Comparison of ENCODE assay signal across 8 cellular contexts in the genomic region with DNA sequence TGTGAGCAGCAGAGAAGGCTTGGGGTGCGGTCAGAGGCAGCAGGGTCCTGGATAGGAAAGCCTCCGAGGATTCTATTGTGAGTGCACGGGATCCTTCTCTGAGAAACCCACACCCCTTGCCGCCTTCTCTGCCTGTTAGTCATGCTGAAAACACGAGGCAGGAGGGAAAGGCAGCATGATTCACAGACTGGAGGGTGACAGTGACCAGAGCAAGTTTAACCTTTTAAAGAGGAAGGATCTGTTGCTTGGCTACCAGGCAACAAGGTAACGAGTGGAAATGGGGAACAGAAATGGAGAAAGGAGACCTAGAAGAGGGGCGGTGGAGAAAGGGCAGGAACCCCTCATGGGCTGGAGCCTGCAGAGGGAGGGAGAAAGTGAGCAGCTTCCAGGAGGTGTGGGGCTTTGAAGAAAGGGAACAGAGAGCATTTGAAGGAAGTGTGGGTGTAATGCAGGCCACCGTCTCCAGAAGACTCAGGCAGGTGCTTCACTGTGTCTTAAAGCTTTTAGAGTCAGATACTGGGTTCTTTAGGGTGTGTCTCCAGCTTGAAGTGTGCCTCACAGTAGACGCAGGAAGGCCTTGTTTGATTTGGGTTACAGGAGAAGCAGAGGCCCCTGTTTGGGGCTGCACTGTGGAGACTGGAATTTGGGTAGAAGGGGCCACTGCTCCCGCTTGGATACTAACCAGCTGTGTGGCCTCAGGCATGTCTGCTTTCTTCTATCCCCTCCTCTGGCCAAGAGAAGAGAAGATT. TPM values are rescaled to one million over a fixed set of nuclear protein-coding genes. Genes with fewer than 3 reads are reported as not detected.
DNase-seq lines count a peak whose midpoint lies in the region; ATAC-seq and TF ChIP-seq lines count a peak whose summit lies in the region.

No MANE protein-coding gene starts in this region.

- DNase-seq in GM10248 (ENCODE audit: extremely low spot score) = peak; percentile 66
- peak; percentile 18 for DNase-seq in OCI-LY7 (ENCODE audit: low spot score)
- peak; percentile 58 to 86 for DNase-seq in ascending aorta (ENCODE audit: low spot score in 2 of 2)
- DNase-seq in iPS-NIHi7 (ENCODE audit: extremely low spot score) = peak; percentile 45
- DNase-seq in stimulated activated CD4-positive, alpha-beta T cell treated with anti-CD3 and anti-CD28 coated beads, Interleukin-4, amount 100 ng/mL, for 24 hours = peak; percentile 53
- DNase-seq in NCI-H2171 treated with DMSO at 0.1 percent for 48 hours (lab: John Stamatoyannopoulos, UW) = no peak
- DNase-seq in GM19238 (ENCODE audit: insufficient read length, low spot score) = no peak

- H3K27ac ChIP-seq in OCI-LY7 (ENCODE audit: low read depth, low read length, poor library complexity, severe bottlenecking) (no peak overlapping the region), ascending aorta (peak overlapping the region; percentile 9 to 20)

- H3K79me2 ChIP-seq in OCI-LY7 (ENCODE audit: insufficient read depth, low read depth, low read length) = no peaks in the 10 kb centered on the region

- intact Hi-C loops in OCI-LY7 (cut with micrococcal nuclease; ENCODE audit: unreplicated experiment) = no loop called here
- intact Hi-C loops in ascending aorta (cut with DNase I) = no loop called here

- no peaks in the 10 kb centered on the region for H3K27me3 ChIP-seq in ascending aorta

- POLR2A ChIA-PET in GM10248 (lab: Yijun Ruan, JAX) = no interaction called here
- POLR2A ChIA-PET in OCI-LY7 (lab: Charles Lee) = interaction anchor here (0.6 kb wide), 1 partner anchor 762 kb away, joined by 3 read pairs; no protein-coding TSS in a partner anchor

- H3K4me3 ChIP-seq in OCI-LY7 (ENCODE audit: low read depth, low read length, poor library complexity, severe bottlenecking) (no peak overlapping the region), ascending aorta (no peak overlapping the region)

- TF ChIP-seq CTCF in GM10248 (IDR thresholded peaks at IDR 0.05; ENCODE audit: control extremely low read depth, extremely low read depth, low read depth, missing control alignments) (no peak), OCI-LY7 (conservative IDR thresholded peaks at IDR 0.05; ENCODE audit: low read length) (no peak), ascending aorta (IDR thresholded peaks at IDR 0.05) (no peak)

- BruUV-seq in OCI-LY7 (replicated peaks; lab: Mats Ljungman, UMichigan) = no TSS peak

- H3K4me2 ChIP-seq in OCI-LY7 (ENCODE audit: low read length) = no peak overlapping the region

- no peaks in the 10 kb centered on the region for H3K9me3 ChIP-seq in OCI-LY7 (ENCODE audit: low read length)
- H3K9me3 ChIP-seq in ascending aorta = no peaks in the 10 kb centered on the region

- no peaks in the 10 kb centered on the region for H3K4me1 ChIP-seq in OCI-LY7 (ENCODE audit: insufficient read depth, low read length, poor library complexity, severe bottlenecking)
- peaks cover 3 to 14% of the 10 kb centered on the region in 2 donors for H3K4me1 ChIP-seq in ascending aorta

- CTCF ChIA-PET in GM10248 (lab: Yijun Ruan, JAX) (interaction anchor here (0.8 to 1.7 kb wide), 3 partner anchors 8 to 190 kb away, joined by 3 to 7 read pairs (median 3); no protein-coding TSS in a partner anchor), OCI-LY7 (lab: Charles Lee; ENCODE audit: unreplicated experiment) (no interaction called here)

- no peaks in the 10 kb centered on the region for H3K9me2 ChIP-seq in OCI-LY7 (ENCODE audit: insufficient read depth, low read length)

- H4K20me1 ChIP-seq in OCI-LY7 (ENCODE audit: insufficient read depth, low read length) = no peaks in the 10 kb centered on the region

- H3K36me3 ChIP-seq in OCI-LY7 (ENCODE audit: insufficient read depth, low read length) (no peaks in the 10 kb centered on the region), ascending aorta (no peaks in the 10 kb centered on the region)

- no peak overlapping the region for H2AFZ ChIP-seq in OCI-LY7 (ENCODE audit: low read length)

- no peak for ATAC-seq in HG02973 (IDR thresholded peaks at IDR 0.05; ENCODE audit: unreplicated experiment)

RNA-seq across cellular contexts. Expression of a gene that starts 19.1 kb away (rescaled TPM):
- not detected in 2 replicates for total RNA-seq in OCI-LY7 (2014; rRNA removed; shearing (Covaris generic))
- total RNA-seq in OCI-LY7 (2022) = not detected in 2 replicates
- total RNA-seq in ascending aorta = not detected

RNA-seq across cellular contexts. Expression of a gene that starts 37.4 kb away (rescaled TPM):
- 0.03 TPM in 1 of 2 replicates, not detected in the other for total RNA-seq in OCI-LY7 (2014; rRNA removed; shearing (Covaris generic))
- not detected in 2 replicates for total RNA-seq in OCI-LY7 (2022)
- total RNA-seq in ascending aorta = 142 TPM

Comparison
In these comparisons a context has a peak if more than half of its experiments do, and no peak if none do; other contexts are left out.
1. DNase-seq: peak in GM10248 (single experiment), OCI-LY7 (single experiment), ascending aorta (2 of 2), iPS-NIHi7 (single experiment) and stimulated activated CD4-positive, alpha-beta T cell treated with anti-CD3 and anti-CD28 coated beads, Interleukin-4, amount 100 ng/mL, for 24 hours (single experiment); none in NCI-H2171 treated with DMSO at 0.1 percent for 48 hours (single experiment) and GM19238 (single experiment).
2. RNA of a gene that starts 37.4 kb away (total RNA-seq): 142 TPM in ascending aorta (single experiment); 0.03 TPM in OCI-LY7; every median in the first group is over 100 times any median in the second.